ENCODE assay signal across 7 cellular contexts in genomic region chr17:31113368-31113767, GRCh38. TPM values are rescaled to one million over a fixed set of nuclear protein-coding genes. Genes with fewer than 3 reads are reported as not detected.
DNase-seq lines count a peak whose midpoint lies in the region; FAIRE-seq and TF ChIP-seq lines count a peak whose summit lies in the region.
"Not testable (repeated sequence)": the region's sequence is repeated elsewhere in the genome, so short reads cannot be mapped to it uniquely, and the experiment has no call there.

No MANE protein-coding gene starts in this region.

- H4K8ac ChIP-seq in mesenchymal stem cell (ENCODE audit: low read length) = not testable (repeated sequence)

- not testable (repeated sequence) for H3K4ac ChIP-seq in mesenchymal stem cell (ENCODE audit: low read depth in 1 of 2, low read length in 2 of 2)

- H3K23ac ChIP-seq in mesenchymal stem cell (ENCODE audit: low read length in 2 of 2) = not testable (repeated sequence)

- peak overlapping the region; percentile 50 for H3K4me3 ChIP-seq in Karpas-422 (ENCODE audit: low read length)
- H3K4me3 ChIP-seq in OCI-LY1 (ENCODE audit: low read depth, low read length, poor library complexity, severe bottlenecking); fibroblast of pulmonary artery (replicated peaks; ENCODE audit: low read depth, low read length); mesenchymal stem cell (ENCODE audit: insufficient read depth in 1 of 2, low read depth in 1 of 2, low read length in 2 of 2): not testable (repeated sequence)

- 13% methylated on average over 7 of the region's 7 CpGs for WGBS in mesenchymal stem cell

- peak; percentile 84 for FAIRE-seq in H54 (lab: Jason Lieb, UNC)

- H3K9me2 ChIP-seq in Karpas-422 (replicated peaks; ENCODE audit: insufficient read depth, low read length); OCI-LY1 (ENCODE audit: low read depth, low read length): not testable (repeated sequence)

- H2BK5ac ChIP-seq in mesenchymal stem cell (ENCODE audit: low read depth, low read length, poor library complexity, severe bottlenecking) = not testable (repeated sequence)

- peak; percentile 79 for DNase-seq in Caki2 (ENCODE audit: low read depth)
- DNase-seq in H54 (ENCODE audit: insufficient read length, low spot score) = not testable (repeated sequence)
- DNase-seq in Karpas-422 = peak; percentile 90
- peak; percentile 91 for DNase-seq in amniotic epithelial cell (ENCODE audit: low read depth)
- DNase-seq in fibroblast of pulmonary artery (ENCODE audit: low read depth) = peak; percentile 49
- DNase-seq in mesenchymal stem cell = peak; percentile 91

- not testable (repeated sequence) for H3K14ac ChIP-seq in mesenchymal stem cell (ENCODE audit: low read length in 2 of 2)

- H3K79me2 ChIP-seq in Karpas-422 (ENCODE audit: low read length) = peaks cover 96% of the 10 kb centered on the region
- H3K79me2 ChIP-seq in OCI-LY1 (ENCODE audit: insufficient read depth, low read length) = not testable (repeated sequence)

- H3K79me1 ChIP-seq in mesenchymal stem cell (replicated peaks; ENCODE audit: low read length, poor library complexity, severe bottlenecking) = not testable (repeated sequence)

- H3K27ac ChIP-seq in Karpas-422 (ENCODE audit: low read length) (peak overlapping the region; percentile 94), OCI-LY1 (ENCODE audit: low read depth, low read length, poor library complexity, severe bottlenecking) (peak overlapping the region; percentile 50), mesenchymal stem cell (ENCODE audit: low read length, poor library complexity, severe bottlenecking) (peak overlapping the region; percentile 63)

- peaks cover 71% of the 10 kb centered on the region for H3K4me1 ChIP-seq in Karpas-422 (ENCODE audit: low read length)
- peaks cover 29% of the 10 kb centered on the region for H3K4me1 ChIP-seq in OCI-LY1 (ENCODE audit: insufficient read depth, low read length, severe bottlenecking)
- not testable (repeated sequence) for H3K4me1 ChIP-seq in mesenchymal stem cell (ENCODE audit: control insufficient read depth, insufficient read depth, low read depth, low read length)

- H3K9ac ChIP-seq in Karpas-422 (ENCODE audit: low read length) = peak overlapping the region; percentile 55
- not testable (repeated sequence) for H3K9ac ChIP-seq in OCI-LY1 (ENCODE audit: low read length); mesenchymal stem cell (ENCODE audit: low read length)

- TF ChIP-seq POLR2A in H54 (IDR thresholded peaks at IDR 0.05; ENCODE audit: low read depth, low read length) = not testable (repeated sequence)

- not testable (repeated sequence) for H3F3A ChIP-seq in OCI-LY1 (ENCODE audit: insufficient read depth, low read length)

- H2AFZ ChIP-seq in Karpas-422 (ENCODE audit: low read length); OCI-LY1 (ENCODE audit: low read length); mesenchymal stem cell (ENCODE audit: low read depth, low read length): not testable (repeated sequence)

- H4K20me1 ChIP-seq in Karpas-422 (ENCODE audit: insufficient read depth, low read depth, low read length); OCI-LY1 (ENCODE audit: insufficient read depth, low read length): not testable (repeated sequence)

- TF ChIP-seq CTCF in OCI-LY1 (IDR thresholded peaks at IDR 0.05; ENCODE audit: low read length); fibroblast of pulmonary artery (IDR thresholded peaks at IDR 0.05; ENCODE audit: low read length, missing control alignments): not testable (repeated sequence)

- H2BK15ac ChIP-seq in mesenchymal stem cell (ENCODE audit: low read depth, poor library complexity, severe bottlenecking) = not testable (repeated sequence)

- H3K18ac ChIP-seq in mesenchymal stem cell (ENCODE audit: low read depth in 1 of 2, low read length in 2 of 2) = not testable (repeated sequence)

- in situ Hi-C loops in Caki2 (cut with HindIII; ENCODE audit: low pct_unique_long_range_greater_than_20kb, low sequenced_read_pairs) = not testable (repeated sequence)

- H3K4me2 ChIP-seq in Karpas-422 (ENCODE audit: low read depth, low read length, poor library complexity, severe bottlenecking) = peak overlapping the region; percentile 74
- not testable (repeated sequence) for H3K4me2 ChIP-seq in OCI-LY1 (ENCODE audit: low read length); mesenchymal stem cell (ENCODE audit: low read length, poor library complexity, severe bottlenecking)

- not testable (repeated sequence) for H3K36me3 ChIP-seq in Karpas-422 (ENCODE audit: insufficient read depth, low read length); OCI-LY1 (ENCODE audit: insufficient read depth, low read length); mesenchymal stem cell (ENCODE audit: control insufficient read depth in 1 of 2, insufficient read depth in 2 of 2, low read depth in 1 of 2, low read length in 2 of 2)

- H3K9me3 ChIP-seq in Karpas-422 (ENCODE audit: low read length); OCI-LY1 (ENCODE audit: low read length); mesenchymal stem cell (ENCODE audit: control insufficient read depth, low read length): not testable (repeated sequence)

- H2BK120ac ChIP-seq in mesenchymal stem cell (ENCODE audit: low read depth, low read length) = not testable (repeated sequence)

- H3K27me3 ChIP-seq in Karpas-422 (ENCODE audit: low read length); OCI-LY1 (ENCODE audit: insufficient read depth, low read length); mesenchymal stem cell (ENCODE audit: control insufficient read depth in 1 of 2, insufficient read depth in 1 of 2, low read length in 2 of 2): not testable (repeated sequence)

- H4K91ac ChIP-seq in mesenchymal stem cell (ENCODE audit: low read length) = not testable (repeated sequence)

- H2AK5ac ChIP-seq in mesenchymal stem cell (ENCODE audit: low read length, severe bottlenecking) = not testable (repeated sequence)

- not testable (repeated sequence) for H2BK12ac ChIP-seq in mesenchymal stem cell (ENCODE audit: low read length in 2 of 2)

RNA-seq across cellular contexts. Expression of gene NF1, which starts 18.6 kb away (rescaled TPM):
- total RNA-seq in Caki2 (2014; rRNA removed; shearing (Covaris generic); ENCODE audit: low replicate concordance) = 12.0 and 15.5 TPM in 2 replicates
- 56.6 and 164 TPM in 2 replicates for total RNA-seq in Karpas-422 (2014; rRNA removed; shearing (Covaris generic); ENCODE audit: low replicate concordance)
- polyA plus RNA-seq in mesenchymal stem cell (2013, experiment 1 of 2) = 22.2 TPM
- polyA plus RNA-seq in mesenchymal stem cell (2013, experiment 2 of 2) = 20.6 TPM
